In genomic region chr10:102150970-102151773, GRCh38 we compare ENCODE assay signal across 8 cellular contexts. TPM values are rescaled to one million over a fixed set of nuclear protein-coding genes. Genes with fewer than 3 reads are reported as not detected.
DNase-seq lines count a peak whose midpoint lies in the region; ATAC-seq, FAIRE-seq and TF ChIP-seq lines count a peak whose summit lies in the region.

No MANE protein-coding gene starts in this region.

- FAIRE-seq in RCC 7860 (lab: Jason Lieb, UNC) (no peak), pancreas (lab: Jason Lieb, UNC) (no peak)

- H3K27me3 ChIP-seq in pancreas, result no peaks in the 10 kb centered on the region

- 51 to 53% methylated on average over 3 of the region's 3 CpGs for WGBS in pancreas, 2 donors

- no peak for TF ChIP-seq CTCF in epithelial cell of esophagus (IDR thresholded peaks at IDR 0.05; ENCODE audit: insufficient read depth, low read depth, low read length, missing control alignments)
- no peak for TF ChIP-seq CTCF in pancreas (IDR thresholded peaks at IDR 0.05)

- H3K4me3 ChIP-seq in epithelial cell of esophagus (ENCODE audit: low read length), result peak overlapping the region; percentile 98
- peak overlapping the region in 3 of 4 donors; percentile 64 to 86 (median 83) for H3K4me3 ChIP-seq in pancreas

- peak; percentile 11 for DNase-seq in GM04504 (ENCODE audit: low read depth)
- DNase-seq in RCC 7860 (ENCODE audit: low spot score), result peak; percentile 92
- DNase-seq in epithelial cell of esophagus (ENCODE audit: low read depth), result peak; percentile 79
- DNase-seq in pancreas, result peak in 1 of 6 donors; percentile 20
- DNase-seq in nucleus accumbens (lab: John Stamatoyannopoulos, UW), result no peak
- DNase-seq in NCI-H1092 (lab: John Stamatoyannopoulos, UW), result no peak

- no peaks in the 10 kb centered on the region for H3K9me3 ChIP-seq in pancreas

- H3K4me1 ChIP-seq in pancreas, result peaks cover 0 to 12% (median 11%) of the 10 kb centered on the region in 3 donors

- peak in 2 of 4 donors; percentile 1 for ATAC-seq in pancreas
- no peak for ATAC-seq in HG03571 (IDR thresholded peaks at IDR 0.05; ENCODE audit: unreplicated experiment)
- ATAC-seq in HG03280 (IDR thresholded peaks at IDR 0.05; ENCODE audit: unreplicated experiment), result no peak

- H3K36me3 ChIP-seq in pancreas, result peaks cover 3 to 17% (median 11%) of the 10 kb centered on the region in 3 donors

- intact Hi-C loops in pancreas (cut with DNase I), result no loop called here

- peak overlapping the region; percentile 84 to 88 (median 85) for H3K27ac ChIP-seq in pancreas

RNA-seq across cellular contexts. Expression of gene NOLC1, which starts 1.0 kb away (rescaled TPM):
- 10 to 100 TPM; 14.8 to 33.7 (median 27.6) TPM for total RNA-seq in pancreas
- 10 to 100 TPM; 15.1 to 23.8 TPM for polyA plus RNA-seq in pancreas

RNA-seq across cellular contexts. Expression of gene PPRC1, which starts 18.3 kb away (rescaled TPM):
- total RNA-seq in pancreas, result 10 to 100 TPM; 11.7 to 20.4 (median 16.9) TPM
- 10 to 100 TPM; 26.4 to 31.2 TPM for polyA plus RNA-seq in pancreas

RNA-seq across cellular contexts. Expression of gene LDB1, which starts 31.0 kb away (rescaled TPM):
- 10 to 100 TPM; 12.5 to 32.1 (median 16.5) TPM for total RNA-seq in pancreas
- polyA plus RNA-seq in pancreas, result 10 to 100 TPM; 20.1 to 26.2 TPM

Comparison
In these comparisons a context has a peak if more than half of its experiments do, and no peak if none do; other contexts are left out.
1. DNase-seq: peak in GM04504 (single experiment), RCC 7860 (single experiment) and epithelial cell of esophagus (single experiment); none in nucleus accumbens (0 of 56) and NCI-H1092 (single experiment).